16 cellular contexts compared by ENCODE assay signal in genomic region chr6:31090973-31091364, GRCh38. TPM values are rescaled to one million over a fixed set of nuclear protein-coding genes. Genes with fewer than 3 reads are reported as not detected.
DNase-seq lines count a peak whose midpoint lies in the region; ATAC-seq and TF ChIP-seq lines count a peak whose summit lies in the region.
"Had no signal": no experiment of that assay in that cellular context is flagged by ENCODE, and none has a peak within 500 bp of the region (broad histone marks: within the 10 kb centered on the region; RNA-seq: fewer than 3 reads in every experiment).

No MANE protein-coding gene starts in this region.

- no peak overlapping the region for H3K27ac ChIP-seq in HCT116 (ENCODE audit: low read depth, low read length)
- peak overlapping the region in 1 of 4 donors; percentile 13 for H3K27ac ChIP-seq in transverse colon

- no peak for ATAC-seq in HCT116
- peak; percentile 54 for ATAC-seq in left colon
- ATAC-seq in GM21447 (IDR thresholded peaks at IDR 0.05; ENCODE audit: unreplicated experiment), result no peak
- ATAC-seq in HG02678 (IDR thresholded peaks at IDR 0.05; ENCODE audit: unreplicated experiment), result no peak

- H3K27me3 ChIP-seq in HCT116 (ENCODE audit: insufficient read depth, low read length) (no peaks in the 10 kb centered on the region), Loucy (ENCODE audit: insufficient read depth, low read length, poor library complexity, severe bottlenecking) (no peaks in the 10 kb centered on the region), transverse colon (no peaks in the 10 kb centered on the region)
- H3K27me3 ChIP-seq: BE2C had no signal

- POLR2A ChIA-PET in HCT116 (lab: Charles Lee), result no interaction called here

- DNase-seq in HCT116 (ENCODE audit: low read depth, low spot score), result no peak
- peak; percentile 48 to 60 for DNase-seq in left colon
- peak; percentile 63 for DNase-seq in transverse colon
- no peak for DNase-seq in HUDEP-2 (lab: John Stamatoyannopoulos, UW; ENCODE audit: unreplicated experiment in 76 of 76)
- DNase-seq: ACHN; BE2C; Caco-2; CD4-positive, alpha-beta T cell; H9; IMR-90; Karpas-422; KBM-7 had no signal

- no peak for TF ChIP-seq POLR2A in HCT116 (IDR thresholded peaks at IDR 0.05; ENCODE audit: borderline replicate concordance, extremely low read depth, insufficient read depth, insufficient read length)
- TF ChIP-seq POLR2A in transverse colon (IDR thresholded peaks at IDR 0.05), result no peak

- H4K20me1 ChIP-seq in HCT116 (ENCODE audit: insufficient read depth) (no peaks in the 10 kb centered on the region), Loucy (ENCODE audit: insufficient read depth, low read length, poor library complexity, severe bottlenecking) (no peaks in the 10 kb centered on the region)

- intact Hi-C loops in HCT116 (cut with micrococcal nuclease), result no loop called here
- intact Hi-C loops in left colon (cut with DNase I, micrococcal nuclease), result no loop called here
- intact Hi-C loops in transverse colon (cut with DNase I; ENCODE audit: low total_unique reads), result no loop called here

- RAD21 ChIA-PET in HCT116 (lab: Charles Lee; ENCODE audit: low non-redundant PET in 1 of 2, low total read pairs in 2 of 2, uncharacterized antibody in 2 of 2, unreplicated experiment in 2 of 2), result no interaction called here

- H3K36me3 ChIP-seq in HCT116 (ENCODE audit: control insufficient read depth in 1 of 2, insufficient read depth in 2 of 2, low read length in 2 of 2) (no peaks in the 10 kb centered on the region), Loucy (ENCODE audit: insufficient read depth, low read length) (no peaks in the 10 kb centered on the region), transverse colon (no peaks in the 10 kb centered on the region)
- H3K36me3 ChIP-seq: BE2C had no signal

- H3K9me3 ChIP-seq in HCT116 (ENCODE audit: control insufficient read depth in 1 of 2, insufficient read depth in 1 of 2, low read depth in 1 of 2, low read length in 2 of 2) (no peaks in the 10 kb centered on the region), Loucy (ENCODE audit: insufficient read depth, low read depth, low read length) (no peaks in the 10 kb centered on the region), transverse colon (no peaks in the 10 kb centered on the region)
- H3K9me3 ChIP-seq: BE2C, Caco-2 had no signal

- H3K9ac ChIP-seq in HCT116 (ENCODE audit: low read length) (no peak overlapping the region), Loucy (ENCODE audit: low read depth, low read length, poor library complexity, severe bottlenecking) (no peak overlapping the region)

- BruUV-seq in HCT116 (replicated peaks; lab: Mats Ljungman, UMichigan), result no TSS peak

- no peaks in the 10 kb centered on the region for H3K79me2 ChIP-seq in HCT116 (ENCODE audit: insufficient read depth, low read length)
- H3K79me2 ChIP-seq in Loucy (ENCODE audit: insufficient read depth, low read length), result no peaks in the 10 kb centered on the region

- no peak for TF ChIP-seq EP300 in transverse colon (IDR thresholded peaks at IDR 0.05; ENCODE audit: low read depth)

- H3K4me2 ChIP-seq in HCT116 (ENCODE audit: low read length) (no peak overlapping the region), Loucy (ENCODE audit: low read depth, low read length, poor library complexity, severe bottlenecking) (no peak overlapping the region)

- CTCF ChIA-PET in HCT116 (lab: Charles Lee), result interaction anchor here (1.4 to 3.0 kb wide), 2 partner anchors 11 to 276 kb away, joined by 3 to 13 read pairs; no protein-coding TSS in a partner anchor

- H3K9me2 ChIP-seq in HCT116 (ENCODE audit: insufficient read depth) (no peaks in the 10 kb centered on the region), Loucy (replicated peaks; ENCODE audit: low read depth, low read length) (no peaks in the 10 kb centered on the region)

- H3F3A ChIP-seq in Loucy (ENCODE audit: low read depth), result peaks cover 11% of the 10 kb centered on the region

- no peak for TF ChIP-seq RAD21 in HCT116 (IDR thresholded peaks at IDR 0.05; ENCODE audit: low read depth)

- H2AFZ ChIP-seq in HCT116 (ENCODE audit: low read depth, low read length, poor library complexity, severe bottlenecking) (peak overlapping the region; percentile 65), Loucy (ENCODE audit: low read length) (0 out of 2 replicates have a peak overlapping the region, but pooled peaks have one; percentile 21)

- H3K4me3 ChIP-seq in HCT116 (replicated peaks in 1 of 2; ENCODE audit: low read depth in 1 of 2, low read length in 2 of 2) (no peak overlapping the region), Loucy (ENCODE audit: low read length, poor library complexity, severe bottlenecking) (no peak overlapping the region), transverse colon (no peak overlapping the region)

- peaks cover 14 to 18% of the 10 kb centered on the region in 2 experiments for H3K4me1 ChIP-seq in HCT116 (ENCODE audit: control insufficient read depth in 1 of 2, insufficient read depth in 2 of 2, low read length in 2 of 2)
- H3K4me1 ChIP-seq in Loucy (ENCODE audit: insufficient read depth, low read length, poor library complexity, severe bottlenecking), result peaks cover 39% of the 10 kb centered on the region
- peaks cover 0 to 47% (median 13%) of the 10 kb centered on the region in 4 donors for H3K4me1 ChIP-seq in transverse colon

- TF ChIP-seq CTCF in HCT116 (IDR thresholded peaks at IDR 0.05 in 2 of 3, conservative IDR thresholded peaks at IDR 0.05 in 1 of 3; ENCODE audit: borderline replicate concordance in 1 of 3, insufficient read depth in 1 of 3, low read depth in 2 of 3, low read length in 2 of 3), result no peak
- no peak for TF ChIP-seq CTCF in Loucy (conservative IDR thresholded peaks at IDR 0.05; ENCODE audit: low read length)
- no peak for TF ChIP-seq CTCF in transverse colon (IDR thresholded peaks at IDR 0.05)

- WGBS in transverse colon (ENCODE audit: low coverage in 1 of 2), 2 donors, result 50 to 84% methylated on average over 1 to 6 of the region's 6 CpGs

- in situ Hi-C loops in transverse colon (cut with MboI; ENCODE audit: low pct_ligation_motif_present in 1 of 4, low pct_unique_long_range_greater_than_20kb in 1 of 4, low sequenced_read_pairs in 3 of 4), result loop anchor here in 1 of 4 donors (25.0 kb wide), 1 partner anchor 629 kb away; no protein-coding TSS in a partner anchor

TF ChIP-seq in HCT116, 20 proteins besides CTCF, POLR2A, EP300 and RAD21 (continues in another document):
- TF ChIP-seq TCF7L2 (IDR thresholded peaks at IDR 0.05; ENCODE audit: borderline replicate concordance, extremely low read depth, insufficient read depth, insufficient read length) (no peak), CBX3 (IDR thresholded peaks at IDR 0.05; ENCODE audit: low read depth) (no peak), EZH2 (IDR thresholded peaks at IDR 0.05) (no peak), REST (IDR thresholded peaks at IDR 0.05; ENCODE audit: low read depth) (no peak), JUND (IDR thresholded peaks at IDR 0.05) (no peak), ZNF274 (IDR thresholded peaks at IDR 0.05; ENCODE audit: low read depth, low read length) (no peak), SRF (IDR thresholded peaks at IDR 0.05; ENCODE audit: low read depth) (no peak), YY1 (IDR thresholded peaks at IDR 0.05; ENCODE audit: extremely low read depth, insufficient replicate concordance, low read depth, low read length) (no peak), ZFX (IDR thresholded peaks at IDR 0.05) (no peak), EGR1 (IDR thresholded peaks at IDR 0.05; ENCODE audit: low read depth) (no peak), FOSL1 (IDR thresholded peaks at IDR 0.05; ENCODE audit: low read depth) (no peak), POLR2AphosphoS5 (IDR thresholded peaks at IDR 0.05; ENCODE audit: low read depth, low read length) (no peak), SP1 (IDR thresholded peaks at IDR 0.05; ENCODE audit: low read depth) (no peak), ELF1 (IDR thresholded peaks at IDR 0.05; ENCODE audit: borderline replicate concordance, low read depth) (no peak), MAX (IDR thresholded peaks at IDR 0.05) (no peak), CEBPB (IDR thresholded peaks at IDR 0.05; ENCODE audit: low read depth) (no peak)

RNA-seq across cellular contexts. Expression of gene C6orf15, which starts 21.4 kb away (rescaled TPM):
- total RNA-seq in HCT116 (2021; ENCODE audit: unreplicated experiment), result not detected
- polyA plus RNA-seq in HCT116 (2012), result not detected in 2 replicates
- total RNA-seq in left colon, result not detected
- not detected for total RNA-seq in transverse colon
- total RNA-seq: Caco-2; CD4-positive, alpha-beta T cell; H1; H9; IMR-90 had no signal
- polyA plus RNA-seq: H1, IMR-90 had no signal

RNA-seq across cellular contexts. Expression of gene PSORS1C1, which starts 23.6 kb away (rescaled TPM):
- total RNA-seq in HCT116 (2021; ENCODE audit: unreplicated experiment) (9.8 TPM), left colon (1 to 10 TPM; 4.9 to 6.7 TPM), transverse colon (10 to 100 TPM in 2 of 4 donors, 1 to 10 TPM in 2; 8.8 to 19.0 (median 13.4) TPM)
- 18.2 and 18.9 TPM in 2 replicates for polyA plus RNA-seq in HCT116 (2012)
- total RNA-seq: CD4-positive, alpha-beta T cell had no signal

RNA-seq across cellular contexts. Expression of gene CDSN, which starts 29.3 kb away (rescaled TPM):
- total RNA-seq in HCT116 (2021; ENCODE audit: unreplicated experiment), result 0.12 TPM
- 0.07 TPM in 1 of 2 replicates, not detected in the other for polyA plus RNA-seq in HCT116 (2012)
- total RNA-seq in left colon, result not detected
- not detected for total RNA-seq in transverse colon
- total RNA-seq: Caco-2; CD4-positive, alpha-beta T cell; H1; H9; IMR-90 had no signal
- polyA plus RNA-seq: H1, IMR-90 had no signal

RNA-seq across cellular contexts. Expression of gene PSORS1C2, which starts 47.9 kb away (rescaled TPM):
- total RNA-seq in HCT116 (2021; ENCODE audit: unreplicated experiment) (not detected), left colon (not detected), transverse colon (not detected)
- polyA plus RNA-seq in HCT116 (2012), result 1.6 and 1.7 TPM in 2 replicates
- total RNA-seq: Caco-2; CD4-positive, alpha-beta T cell; H1; IMR-90 had no signal
- polyA plus RNA-seq: IMR-90 had no signal

Comparison
In these comparisons a context has a peak if more than half of its experiments do, and no peak if none do; other contexts are left out.
1. DNase-seq: peak in left colon (2 of 2) and transverse colon (single experiment); none in HCT116 (single experiment) and HUDEP-2 (0 of 76).